In the genomic region with DNA sequence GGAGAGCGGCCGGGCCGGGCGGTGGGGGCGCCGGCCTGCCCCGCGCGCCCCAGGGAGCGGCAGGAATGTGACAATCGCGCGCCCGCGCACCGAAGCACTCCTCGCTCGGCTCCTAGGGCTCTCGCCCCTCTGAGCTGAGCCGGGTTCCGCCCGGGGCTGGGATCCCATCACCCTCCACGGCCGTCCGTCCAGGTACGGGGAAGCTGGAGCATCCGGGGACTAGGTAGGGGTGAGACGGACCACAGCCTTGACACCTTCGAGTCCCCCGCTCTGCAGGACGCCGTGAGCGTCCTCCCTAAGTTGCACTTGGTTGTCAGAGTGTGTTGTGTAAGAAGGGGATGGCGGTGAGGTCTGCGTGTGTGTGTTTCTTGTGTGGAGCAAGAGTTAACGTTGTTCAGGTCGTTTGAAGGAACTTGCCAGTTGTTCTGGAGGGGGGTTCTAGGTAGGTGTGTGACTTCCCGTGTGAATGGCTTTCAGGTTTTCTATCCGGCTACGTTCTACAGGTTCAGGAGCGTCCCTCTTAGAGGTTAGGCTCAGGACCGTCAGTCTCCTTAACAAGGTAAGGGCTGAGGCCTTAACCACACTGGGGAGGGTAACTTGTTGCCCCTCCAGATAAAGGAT, we compare ENCODE assay signal across 1 cellular context.
TF ChIP-seq lines count a peak whose summit lies in the region.

No MANE protein-coding gene starts in this region.

TF ChIP-seq in K562, 482 proteins besides CTCF, POLR2A, EP300 and RAD21 (continued from another document and continues in another):
- TF ChIP-seq, protein P1, sequence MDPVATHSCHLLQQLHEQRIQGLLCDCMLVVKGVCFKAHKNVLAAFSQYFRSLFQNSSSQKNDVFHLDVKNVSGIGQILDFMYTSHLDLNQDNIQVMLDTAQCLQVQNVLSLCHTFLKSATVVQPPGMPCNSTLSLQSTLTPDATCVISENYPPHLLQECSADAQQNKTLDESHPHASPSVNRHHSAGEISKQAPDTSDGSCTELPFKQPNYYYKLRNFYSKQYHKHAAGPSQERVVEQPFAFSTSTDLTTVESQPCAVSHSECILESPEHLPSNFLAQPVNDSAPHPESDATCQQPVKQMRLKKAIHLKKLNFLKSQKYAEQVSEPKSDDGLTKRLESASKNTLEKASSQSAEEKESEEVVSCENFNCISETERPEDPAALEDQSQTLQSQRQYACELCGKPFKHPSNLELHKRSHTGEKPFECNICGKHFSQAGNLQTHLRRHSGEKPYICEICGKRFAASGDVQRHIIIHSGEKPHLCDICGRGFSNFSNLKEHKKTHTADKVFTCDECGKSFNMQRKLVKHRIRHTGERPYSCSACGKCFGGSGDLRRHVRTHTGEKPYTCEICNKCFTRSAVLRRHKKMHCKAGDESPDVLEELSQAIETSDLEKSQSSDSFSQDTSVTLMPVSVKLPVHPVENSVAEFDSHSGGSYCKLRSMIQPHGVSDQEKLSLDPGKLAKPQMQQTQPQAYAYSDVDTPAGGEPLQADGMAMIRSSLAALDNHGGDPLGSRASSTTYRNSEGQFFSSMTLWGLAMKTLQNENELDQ (CRISPR knock-in tag; IDR thresholded peaks at IDR 0.05; ENCODE audit: borderline replicate concordance) = no peak
- no peak for TF ChIP-seq ETS2 (tag; IDR thresholded peaks at IDR 0.05; ENCODE audit: borderline replicate concordance, poor library complexity, severe bottlenecking)
- peak; percentile 63 for TF ChIP-seq MGA (IDR thresholded peaks at IDR 0.05)
- TF ChIP-seq, protein P2, sequence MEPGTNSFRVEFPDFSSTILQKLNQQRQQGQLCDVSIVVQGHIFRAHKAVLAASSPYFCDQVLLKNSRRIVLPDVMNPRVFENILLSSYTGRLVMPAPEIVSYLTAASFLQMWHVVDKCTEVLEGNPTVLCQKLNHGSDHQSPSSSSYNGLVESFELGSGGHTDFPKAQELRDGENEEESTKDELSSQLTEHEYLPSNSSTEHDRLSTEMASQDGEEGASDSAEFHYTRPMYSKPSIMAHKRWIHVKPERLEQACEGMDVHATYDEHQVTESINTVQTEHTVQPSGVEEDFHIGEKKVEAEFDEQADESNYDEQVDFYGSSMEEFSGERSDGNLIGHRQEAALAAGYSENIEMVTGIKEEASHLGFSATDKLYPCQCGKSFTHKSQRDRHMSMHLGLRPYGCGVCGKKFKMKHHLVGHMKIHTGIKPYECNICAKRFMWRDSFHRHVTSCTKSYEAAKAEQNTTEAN (CRISPR knock-in tag; IDR thresholded peaks at IDR 0.05) = no peak
- no peak for TF ChIP-seq ZNF316 (IDR thresholded peaks at IDR 0.05)
- no peak for TF ChIP-seq IFI16 (CRISPR knock-in tag; IDR thresholded peaks at IDR 0.05)
- TF ChIP-seq L3MBTL2 (IDR thresholded peaks at IDR 0.05) = peak; percentile 71
- TF ChIP-seq MBD2 (IDR thresholded peaks at IDR 0.05; ENCODE audit: borderline replicate concordance, low read depth) = no peak
- no peak for TF ChIP-seq ERF (CRISPR knock-in tag; IDR thresholded peaks at IDR 0.05)
- TF ChIP-seq ZBTB40 (IDR thresholded peaks at IDR 0.05) = 0 out of 2 replicates have a peak, but pooled peaks have one; percentile 17
- no peak for TF ChIP-seq ZBTB40 (CRISPR knock-in tag; IDR thresholded peaks at IDR 0.05)
- TF ChIP-seq CEBPB (tag; IDR thresholded peaks at IDR 0.05) = peak; percentile 61
- TF ChIP-seq, protein P3, sequence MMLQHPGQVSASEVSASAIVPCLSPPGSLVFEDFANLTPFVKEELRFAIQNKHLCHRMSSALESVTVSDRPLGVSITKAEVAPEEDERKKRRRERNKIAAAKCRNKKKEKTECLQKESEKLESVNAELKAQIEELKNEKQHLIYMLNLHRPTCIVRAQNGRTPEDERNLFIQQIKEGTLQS (IDR thresholded peaks at IDR 0.05) = no peak
- TF ChIP-seq, protein P3 (CRISPR knock-in tag; conservative IDR thresholded peaks at IDR 0.05) = no peak
- no peak for TF ChIP-seq NCOA6 (IDR thresholded peaks at IDR 0.05)
- no peak for TF ChIP-seq RNF219 (CRISPR knock-in tag; IDR thresholded peaks at IDR 0.05)
- peak; percentile 9 for TF ChIP-seq POLR2G (IDR thresholded peaks at IDR 0.05; ENCODE audit: low read depth, low read length)
- no peak for TF ChIP-seq SMC3 (conservative IDR thresholded peaks at IDR 0.05; ENCODE audit: insufficient read depth, low read depth, low read length)
- TF ChIP-seq ETV5 (CRISPR knock-in tag; IDR thresholded peaks at IDR 0.05; ENCODE audit: low read depth) = no peak
- no peak for TF ChIP-seq ZNF551 (CRISPR knock-in tag; IDR thresholded peaks at IDR 0.05)
- TF ChIP-seq ZBTB7A (IDR thresholded peaks at IDR 0.05; ENCODE audit: borderline replicate concordance, control insufficient read depth, low read depth, low read length) = no peak
